In the genomic region with DNA sequence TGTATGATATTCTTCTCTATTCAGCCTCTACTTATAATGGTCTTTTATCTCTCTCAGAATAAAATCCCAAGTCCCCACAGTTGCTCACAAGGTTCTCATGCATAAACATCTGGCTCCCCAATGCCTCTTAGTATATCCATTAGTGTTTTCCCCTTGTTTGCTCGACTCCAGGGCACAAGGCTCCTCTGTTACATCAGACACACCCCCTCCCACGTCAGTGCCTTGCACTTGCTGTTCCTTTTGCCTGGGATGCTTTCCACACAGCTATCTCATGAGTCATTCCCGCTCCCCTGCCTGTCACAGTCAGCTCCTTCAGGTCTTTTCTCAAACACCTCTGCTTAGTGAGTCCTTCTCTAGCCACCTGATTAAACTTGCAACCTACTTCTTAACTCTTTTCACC, we compare ENCODE assay signal across 19 cellular contexts.
DNase-seq lines count a peak whose midpoint lies in the region; ATAC-seq, FAIRE-seq and TF ChIP-seq lines count a peak whose summit lies in the region.
"Had no signal": no experiment of that assay in that cellular context is flagged by ENCODE, and none has a peak within 500 bp of the region (broad histone marks: within the 10 kb centered on the region; RNA-seq: fewer than 3 reads in every experiment).

No MANE protein-coding gene starts in this region.

- TF ChIP-seq CTCF in A549 (IDR thresholded peaks at IDR 0.05) (no peak), fibroblast of pulmonary artery (IDR thresholded peaks at IDR 0.05; ENCODE audit: low read length, missing control alignments) (no peak), stomach (IDR thresholded peaks at IDR 0.05) (no peak)

- TF ChIP-seq POLR2A in A549 (IDR thresholded peaks at IDR 0.05; ENCODE audit: low read length) = no peak
- no peak for TF ChIP-seq POLR2A in stomach (IDR thresholded peaks at IDR 0.05)

- no peak overlapping the region for H3K4me3 Mint-ChIP-seq in activated CD4-positive, alpha-beta memory T cell treated with anti-CD3 and anti-CD28 coated beads, Interleukin-2, amount 10 ng/mL, durations not matched to agents 7 days and 5 days
- H3K4me3 Mint-ChIP-seq: memory B cell had no signal

- no peak overlapping the region for H3K4me2 ChIP-seq in A549

- TF ChIP-seq RAD21 in A549 (conservative IDR thresholded peaks at IDR 0.05 in 1 of 2, IDR thresholded peaks at IDR 0.05 in 1 of 2) = no peak

- 0% methylated on average over 3 of the region's 3 CpGs for WGBS in A549 (ENCODE audit: missing lambda C conversion rate)
- WGBS in stomach, 5 donors = 31 to 66% (median 49%) methylated on average over 3 of the region's 3 CpGs

- TF ChIP-seq EP300 in A549 (IDR thresholded peaks at IDR 0.05) (no peak), stomach (IDR thresholded peaks at IDR 0.05) (no peak)

- no peaks in the 10 kb centered on the region for H3K27me3 ChIP-seq in stomach
- H3K27me3 ChIP-seq: right lobe of liver, thyroid gland had no signal

- POLR2A ChIA-PET in A549 (lab: Yijun Ruan, JAX) = no interaction called here
- POLR2A ChIA-PET in activated CD4-positive, alpha-beta memory T cell treated with anti-CD3 and anti-CD28 coated beads, Interleukin-2, amount 10 ng/mL, durations not matched to agents 7 days and 5 days (lab: Charles Lee) = no interaction called here

- H3K9me3 Mint-ChIP-seq in activated CD4-positive, alpha-beta memory T cell treated with anti-CD3 and anti-CD28 coated beads, Interleukin-2, amount 10 ng/mL, durations not matched to agents 7 days and 5 days = peaks cover 3% of the 10 kb centered on the region

- H3K4me1 ChIP-seq in A549 = no peaks in the 10 kb centered on the region
- H3K4me1 ChIP-seq in stomach = no peaks in the 10 kb centered on the region
- H3K4me1 ChIP-seq: right lobe of liver, thyroid gland had no signal

- no peak overlapping the region for H3K27ac ChIP-seq in A549
- no peak overlapping the region for H3K27ac ChIP-seq in stomach
- H3K27ac ChIP-seq: right lobe of liver, thyroid gland had no signal

- H3K27me3 Mint-ChIP-seq in activated CD4-positive, alpha-beta memory T cell treated with anti-CD3 and anti-CD28 coated beads, Interleukin-2, amount 10 ng/mL, durations not matched to agents 7 days and 5 days = no peaks in the 10 kb centered on the region
- H3K27me3 Mint-ChIP-seq: memory B cell had no signal

- no peak for FAIRE-seq in A549 (lab: Jason Lieb, UNC)

- H3K36me3 ChIP-seq in stomach = no peaks in the 10 kb centered on the region
- H3K36me3 ChIP-seq: HAP-1, right lobe of liver, thyroid gland had no signal

- H3K4me3 ChIP-seq in A549 (no peak overlapping the region), fibroblast of pulmonary artery (replicated peaks; ENCODE audit: low read depth, low read length) (no peak overlapping the region), stomach (no peak overlapping the region)
- H3K4me3 ChIP-seq: HAP-1, right lobe of liver, thyroid gland had no signal

- intact Hi-C loops in stomach (cut with DNase I; ENCODE audit: low total_unique reads) = no loop called here

- DNase-seq in A549 (ENCODE audit: low read depth in 1 of 2, low spot score in 1 of 2) = peak; percentile 1 to 14
- DNase-seq in RKO (ENCODE audit: low spot score) = peak; percentile 4
- DNase-seq in fibroblast of pulmonary artery (ENCODE audit: low read depth) = peak; percentile 55
- DNase-seq in medulla oblongata (ENCODE audit: extremely low spot score) = peak; percentile 83
- no peak for DNase-seq in CD1c-positive myeloid dendritic cell (ENCODE audit: extremely low spot score)
- no peak for DNase-seq in stomach
- no peak for DNase-seq in activated CD4-positive, alpha-beta memory T cell treated with anti-CD3 and anti-CD28 coated beads, Interleukin-2, amount 10 ng/mL, durations not matched to agents 7 days and 5 days
- DNase-seq: activated CD4-positive, alpha-beta T cell treated with anti-CD3 and anti-CD28 coated beads, Interleukin-2, amount 50 U/mL, for 4 hours; activated effector memory CD4-positive, alpha-beta T cell treated with Interleukin-2 at 50 U/mL for 16 hours; cerebellar nuclear complex; DMS79 treated with DMSO at 0.1 percent for 48 hours; KG1; NCI-H1930; right lobe of liver; T-helper 1 cell; thyroid gland had no signal

- CTCF ChIA-PET in A549 (lab: Yijun Ruan, JAX) = no interaction called here
- CTCF ChIA-PET in activated CD4-positive, alpha-beta memory T cell treated with anti-CD3 and anti-CD28 coated beads, Interleukin-2, amount 10 ng/mL, durations not matched to agents 7 days and 5 days (lab: Charles Lee) = no interaction called here

- no peaks in the 10 kb centered on the region for H3K36me3 Mint-ChIP-seq in activated CD4-positive, alpha-beta memory T cell treated with anti-CD3 and anti-CD28 coated beads, Interleukin-2, amount 10 ng/mL, durations not matched to agents 7 days and 5 days (ENCODE audit: low read depth)
- H3K36me3 Mint-ChIP-seq: memory B cell had no signal

- H3K4me1 Mint-ChIP-seq in activated CD4-positive, alpha-beta memory T cell treated with anti-CD3 and anti-CD28 coated beads, Interleukin-2, amount 10 ng/mL, durations not matched to agents 7 days and 5 days = no peaks in the 10 kb centered on the region
- H3K4me1 Mint-ChIP-seq: memory B cell had no signal

- H3K27ac Mint-ChIP-seq in activated CD4-positive, alpha-beta memory T cell treated with anti-CD3 and anti-CD28 coated beads, Interleukin-2, amount 10 ng/mL, durations not matched to agents 7 days and 5 days = no peak overlapping the region
- H3K27ac Mint-ChIP-seq: memory B cell had no signal

- ATAC-seq in A549 (no peak), esophagus mucosa (no peak)
- ATAC-seq: right lobe of liver had no signal

- H3K9me3 ChIP-seq in A549 (no peaks in the 10 kb centered on the region), stomach (no peaks in the 10 kb centered on the region)
- H3K9me3 ChIP-seq: HAP-1, right lobe of liver, thyroid gland had no signal

TF ChIP-seq in A549, 52 proteins besides CTCF, POLR2A, EP300 and RAD21:
- TF ChIP-seq NFE2L2 (conservative IDR thresholded peaks at IDR 0.05; ENCODE audit: low read length) (no peak), NPAS2 (CRISPR knock-in tag; IDR thresholded peaks at IDR 0.05; ENCODE audit: borderline replicate concordance) (no peak), ZC3H11A (IDR thresholded peaks at IDR 0.05) (no peak), KDM5A (IDR thresholded peaks at IDR 0.05) (no peak), HOXA7 (CRISPR knock-in tag; IDR thresholded peaks at IDR 0.05) (no peak), ZFP36 (IDR thresholded peaks at IDR 0.05; ENCODE audit: borderline replicate concordance, partially characterized antibody) (no peak), CHD4 (IDR thresholded peaks at IDR 0.05; ENCODE audit: borderline replicate concordance) (no peak), TP53 (CRISPR knock-in tag; IDR thresholded peaks at IDR 0.05) (no peak), HOXB13 (CRISPR knock-in tag; IDR thresholded peaks at IDR 0.05; ENCODE audit: low read depth) (no peak), RNF2 (IDR thresholded peaks at IDR 0.05; ENCODE audit: borderline replicate concordance, low read depth) (no peak)
- TF ChIP-seq, protein P1, sequence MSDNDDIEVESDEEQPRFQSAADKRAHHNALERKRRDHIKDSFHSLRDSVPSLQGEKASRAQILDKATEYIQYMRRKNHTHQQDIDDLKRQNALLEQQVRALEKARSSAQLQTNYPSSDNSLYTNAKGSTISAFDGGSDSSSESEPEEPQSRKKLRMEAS (IDR thresholded peaks at IDR 0.05) = no peak
TF ChIP-seq in A549: peak in this region for 0.

Comparison
In these comparisons a context has a peak if more than half of its experiments do, and no peak if none do; other contexts are left out.
1. DNase-seq: peak in A549 (2 of 2), RKO (single experiment), fibroblast of pulmonary artery (single experiment) and medulla oblongata (single experiment); none in CD1c-positive myeloid dendritic cell (single experiment), stomach (single experiment) and activated CD4-positive, alpha-beta memory T cell treated with anti-CD3 and anti-CD28 coated beads, Interleukin-2, amount 10 ng/mL, durations not matched to agents 7 days and 5 days (single experiment).